2 cellular contexts compared by ENCODE assay signal in genomic region chr6:155528982-155529453, GRCh38.
A peak's percentile ranks its signal among the peaks of the same experiment; 100 is the strongest.
TF ChIP-seq lines count a peak whose summit lies in the region.

No MANE protein-coding gene starts in this region.

TF ChIP-seq in IMR-90, 13 proteins besides CTCF, POLR2A, EP300 and RAD21 (continued from another document):
- TF ChIP-seq MXI1 (IDR thresholded peaks at IDR 0.05; ENCODE audit: borderline replicate concordance, low read depth, low read length) = no peak
- no peak for TF ChIP-seq SMC3 (IDR thresholded peaks at IDR 0.05; ENCODE audit: low read depth, low read length)
- TF ChIP-seq MAZ (IDR thresholded peaks at IDR 0.05; ENCODE audit: borderline replicate concordance, low read depth, low read length) = no peak
- no peak for TF ChIP-seq MAFK (IDR thresholded peaks at IDR 0.05; ENCODE audit: low read depth, low read length)
- TF ChIP-seq NFE2L2 (IDR thresholded peaks at IDR 0.05; ENCODE audit: low read depth, low read length) = no peak
- TF ChIP-seq FOS (IDR thresholded peaks at IDR 0.05; ENCODE audit: low read depth, low read length) = peak; percentile 57
- no peak for TF ChIP-seq ELK1 (IDR thresholded peaks at IDR 0.05; ENCODE audit: borderline replicate concordance, low read depth, low read length)
- peak; percentile 67 for TF ChIP-seq USF2 (IDR thresholded peaks at IDR 0.05; ENCODE audit: low read depth, low read length)
- peak; percentile 83 for TF ChIP-seq CEBPB (IDR thresholded peaks at IDR 0.05; ENCODE audit: low read depth, low read length)
- peak; percentile 18; the same call in 1 of the 2 replicates for TF ChIP-seq RFX5 (IDR thresholded peaks at IDR 0.05; ENCODE audit: low read depth, low read length)
- no peak for TF ChIP-seq BHLHE40 (IDR thresholded peaks at IDR 0.05; ENCODE audit: low read depth, low read length)
- no peak for TF ChIP-seq CHD1 (IDR thresholded peaks at IDR 0.05; ENCODE audit: low read depth, low read length)
TF ChIP-seq in IMR-90: peak in this region for 4.

TF ChIP-seq in K562, 482 proteins besides CTCF, POLR2A, EP300 and RAD21 (continued from another document):
- TF ChIP-seq ARID1B (IDR thresholded peaks at IDR 0.05) (no peak), GABPA (tag; conservative IDR thresholded peaks at IDR 0.05; ENCODE audit: low read depth) (peak; percentile 51), ZEB2 (IDR thresholded peaks at IDR 0.05) (no peak), ZKSCAN8 (CRISPR knock-in tag; IDR thresholded peaks at IDR 0.05) (no peak), NUFIP1 (IDR thresholded peaks at IDR 0.05; ENCODE audit: partially characterized antibody) (no peak)
